Comparison of ENCODE assay signal across 17 cellular contexts in the genomic region with DNA sequence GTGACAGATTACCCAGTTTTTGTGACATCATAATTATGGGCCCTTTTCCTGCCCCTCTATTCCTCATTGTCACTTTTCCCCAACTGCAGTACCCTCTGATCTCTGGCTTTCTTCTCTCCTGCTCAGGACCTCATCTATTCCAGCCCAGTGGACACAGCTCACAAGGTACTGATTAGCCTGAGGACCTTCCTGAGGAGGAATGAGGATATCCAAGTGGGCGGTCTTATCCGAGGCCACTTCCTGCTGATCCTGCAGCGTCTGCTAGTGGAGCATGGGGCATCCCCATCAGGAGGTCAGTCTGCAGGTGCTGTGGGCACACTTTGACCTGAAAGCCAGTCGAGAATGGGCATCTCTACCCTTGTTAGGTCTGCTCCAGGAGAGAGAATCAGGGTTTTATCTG.
"Had no signal": no experiment of that assay in that cellular context is flagged by ENCODE, and none has a peak within 500 bp of the region (broad histone marks: within the 10 kb centered on the region; RNA-seq: fewer than 3 reads in every experiment).

No MANE protein-coding gene starts in this region.

- H3K4me1 Mint-ChIP-seq: neural crest cell had no signal

- ATAC-seq: body of pancreas, esophagus mucosa had no signal

- H3K9me3 Mint-ChIP-seq: dendritic cell treated with granulocyte-macrophage colony-stimulating factor and Interleukin-4, amounts not matched to agents 40 ng/mL and 50 ng/mL, for 4 days; neural crest cell had no signal

- DNase-seq: activated CD4-positive, CD25-positive, alpha-beta regulatory T cell; activated naive CD4-positive, alpha-beta T cell treated with anti-CD3 and anti-CD28 coated beads, Interleukin-2, amount 50 U/mL, for 16 hours; adrenal gland; body of pancreas; glutamatergic neuron; islet precursor cell; sigmoid colon; stimulated activated CD4-positive, alpha-beta T cell treated with anti-CD3 and anti-CD28 coated beads, Interleukin-15, amount 100 ng/mL, for 24 hours; stimulated activated CD4-positive, alpha-beta T cell treated with anti-CD3 and anti-CD28 coated beads, Interleukin-4, amount 100 ng/mL, for 24 hours; stomach; T-helper 2 cell had no signal

- H3K27me3 Mint-ChIP-seq: dendritic cell treated with granulocyte-macrophage colony-stimulating factor and Interleukin-4, amounts not matched to agents 40 ng/mL and 50 ng/mL, for 4 days had no signal

- H3K27ac ChIP-seq: adrenal gland, body of pancreas, sigmoid colon, stomach, thoracic aorta had no signal

- H3K4me1 ChIP-seq: adrenal gland, body of pancreas, sigmoid colon had no signal

- H3K4me3 ChIP-seq: adrenal gland, body of pancreas, sigmoid colon, stomach, thoracic aorta had no signal

- H3K27ac Mint-ChIP-seq: progenitor cell of endocrine pancreas had no signal

- H3K27me3 ChIP-seq: adrenal gland, body of pancreas, sigmoid colon had no signal

- FAIRE-seq: TTC549 had no signal

- H3K9me3 ChIP-seq: adrenal gland, body of pancreas, sigmoid colon, stomach, thoracic aorta had no signal

- H3K4me3 Mint-ChIP-seq: dendritic cell treated with granulocyte-macrophage colony-stimulating factor and Interleukin-4, amounts not matched to agents 40 ng/mL and 50 ng/mL, for 4 days; neural crest cell had no signal

- H3K36me3 ChIP-seq: adrenal gland, sigmoid colon, stomach, thoracic aorta had no signal
